8 cellular contexts compared by ENCODE assay signal in the genomic region with DNA sequence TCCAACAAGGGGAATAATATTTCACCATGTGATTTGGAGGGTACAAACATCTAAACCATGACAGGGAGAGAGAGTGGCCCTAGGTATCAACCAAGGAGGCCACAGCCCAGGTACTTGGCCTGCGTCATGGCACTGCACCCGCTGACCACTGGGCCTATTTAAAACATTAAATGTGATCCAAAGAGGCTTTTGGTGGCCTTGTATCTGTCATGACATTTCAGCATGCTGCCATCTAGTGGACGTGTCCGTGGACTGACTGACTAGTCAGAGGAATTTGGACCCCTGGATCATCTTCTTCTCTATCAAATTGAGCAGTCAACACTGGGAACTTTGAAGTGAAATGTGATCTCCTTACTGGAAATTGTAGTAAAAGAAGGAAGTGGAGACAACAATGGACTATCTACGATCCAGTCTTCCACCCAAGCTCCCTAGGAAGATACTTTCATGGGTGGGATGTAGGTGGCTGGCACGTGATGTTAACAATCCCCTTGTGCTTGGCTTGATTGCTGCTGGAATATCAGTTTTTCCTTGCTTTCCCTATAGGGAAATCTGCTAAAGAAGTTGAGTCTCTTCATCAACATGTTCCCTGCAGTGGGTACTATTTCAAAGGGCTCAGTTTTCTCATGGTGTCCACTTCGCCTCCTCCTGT. TPM values are rescaled to one million over a fixed set of nuclear protein-coding genes. Genes with fewer than 3 reads are reported as not detected.
A peak's percentile ranks its signal among the peaks of the same experiment; 100 is the strongest.
DNase-seq lines count a peak whose midpoint lies in the region; ATAC-seq and TF ChIP-seq lines count a peak whose summit lies in the region.

No MANE protein-coding gene starts in this region.

- no peak overlapping the region for H3K9ac ChIP-seq in OCI-LY1 (ENCODE audit: low read length)

- no peak for TF ChIP-seq POLR2A in body of pancreas (IDR thresholded peaks at IDR 0.05)
- no peak for TF ChIP-seq POLR2A in right lobe of liver (IDR thresholded peaks at IDR 0.05)
- no peak for TF ChIP-seq POLR2A in tibial nerve (IDR thresholded peaks at IDR 0.05)

- H3K36me3 ChIP-seq in OCI-LY1 (ENCODE audit: insufficient read depth, low read length) = no peaks in the 10 kb centered on the region
- no peaks in the 10 kb centered on the region for H3K36me3 ChIP-seq in body of pancreas (replicated peaks in 1 of 2; ENCODE audit: insufficient read depth in 1 of 2, low read depth in 2 of 2)
- no peaks in the 10 kb centered on the region for H3K36me3 ChIP-seq in right lobe of liver
- no peaks in the 10 kb centered on the region for H3K36me3 ChIP-seq in tibial nerve

- intact Hi-C loops in body of pancreas (cut with DNase I) (no loop called here), right lobe of liver (cut with DNase I) (no loop called here)

- no peak overlapping the region for H2AFZ ChIP-seq in OCI-LY1 (ENCODE audit: low read length)

- POLR2A ChIA-PET in GM10248 (lab: Yijun Ruan, JAX) = no interaction called here

- no peak overlapping the region for H3K4me3 ChIP-seq in OCI-LY1 (ENCODE audit: low read depth, low read length, poor library complexity, severe bottlenecking)
- H3K4me3 ChIP-seq in body of pancreas = no peak overlapping the region
- no peak overlapping the region for H3K4me3 ChIP-seq in right lobe of liver
- H3K4me3 ChIP-seq in tibial nerve = no peak overlapping the region

- CTCF ChIA-PET in GM10248 (lab: Yijun Ruan, JAX) = interaction anchor here (0.8 to 3.4 kb wide), 3 partner anchors 13 to 24 kb away, joined by 3 to 9 read pairs (median 6); a partner anchor contains a TSS

- no peak overlapping the region for H3K27ac ChIP-seq in OCI-LY1 (ENCODE audit: low read depth, low read length, poor library complexity, severe bottlenecking)
- H3K27ac ChIP-seq in body of pancreas = no peak overlapping the region
- H3K27ac ChIP-seq in right lobe of liver = no peak overlapping the region
- H3K27ac ChIP-seq in tibial nerve = no peak overlapping the region

- 35 to 37% methylated on average over 7 of the region's 7 CpGs for WGBS in body of pancreas, 2 donors
- WGBS in right lobe of liver (ENCODE audit: insufficient coverage, low coverage, low lambda C conversion rate, missing lambda C conversion rate) = 26% methylated on average over 6 of the region's 7 CpGs
- WGBS in tibial nerve, 2 donors = 51 to 55% methylated on average over 7 of the region's 7 CpGs

- H3K9me3 ChIP-seq in OCI-LY1 (ENCODE audit: low read length) (no peaks in the 10 kb centered on the region), body of pancreas (no peaks in the 10 kb centered on the region), right lobe of liver (no peaks in the 10 kb centered on the region), tibial nerve (no peaks in the 10 kb centered on the region)

- no peak overlapping the region for H3K4me2 ChIP-seq in OCI-LY1 (ENCODE audit: low read length)

- H3K27me3 ChIP-seq in OCI-LY1 (ENCODE audit: insufficient read depth, low read length) (no peaks in the 10 kb centered on the region; the same call in 1 of the 2 replicates), body of pancreas (no peaks in the 10 kb centered on the region), right lobe of liver (no peaks in the 10 kb centered on the region), tibial nerve (no peaks in the 10 kb centered on the region)

- DNase-seq in AG08395 (ENCODE audit: low spot score) = peak; percentile 55
- DNase-seq in GM10248 (ENCODE audit: extremely low spot score) = peak; percentile 47
- DNase-seq in body of pancreas = peak; percentile 23 to 60 (median 34)
- DNase-seq in right lobe of liver = peak in 2 of 3 donors; percentile 23 to 58
- DNase-seq in tibial nerve (ENCODE audit: low spot score in 2 of 2) = peak in 1 of 2 donors; percentile 58

- H3K9me2 ChIP-seq in OCI-LY1 (ENCODE audit: low read depth, low read length) = no peaks in the 10 kb centered on the region

- TF ChIP-seq CTCF in GM10248 (IDR thresholded peaks at IDR 0.05; ENCODE audit: control extremely low read depth, extremely low read depth, low read depth, missing control alignments) (peak; percentile 68), OCI-LY1 (IDR thresholded peaks at IDR 0.05; ENCODE audit: low read length) (peak; percentile 75), body of pancreas (IDR thresholded peaks at IDR 0.05) (peak in 6 of 7 experiments; percentile 14 to 44 (median 34)), right lobe of liver (IDR thresholded peaks at IDR 0.05) (peak; percentile 39 to 65 (median 56)), tibial nerve (IDR thresholded peaks at IDR 0.05) (peak in 3 of 5 experiments; percentile 18 to 36 (median 32))

- H3K4me1 ChIP-seq in OCI-LY1 (ENCODE audit: insufficient read depth, low read length, severe bottlenecking) (no peaks in the 10 kb centered on the region), body of pancreas (no peaks in the 10 kb centered on the region), right lobe of liver (no peaks in the 10 kb centered on the region), tibial nerve (peaks cover 0 to 5% (median 0%) of the 10 kb centered on the region in 4 donors)

- no peak for TF ChIP-seq EP300 in tibial nerve (IDR thresholded peaks at IDR 0.05)

- ATAC-seq in HG02981 (IDR thresholded peaks at IDR 0.05; ENCODE audit: unreplicated experiment) (peak; percentile 68), body of pancreas (no peak), right lobe of liver (peak; percentile 52 to 70 (median 61)), HG03460 (IDR thresholded peaks at IDR 0.05; ENCODE audit: unreplicated experiment) (no peak)

- H4K20me1 ChIP-seq in OCI-LY1 (ENCODE audit: insufficient read depth, low read length) = no peaks in the 10 kb centered on the region

- H3K79me2 ChIP-seq in OCI-LY1 (ENCODE audit: insufficient read depth, low read length) = no peaks in the 10 kb centered on the region

- no peaks in the 10 kb centered on the region for H3F3A ChIP-seq in OCI-LY1 (ENCODE audit: insufficient read depth, low read length)

RNA-seq across cellular contexts. Expression of a gene that starts 24.6 kb away (rescaled TPM):
- total RNA-seq in body of pancreas = under 1 TPM; 0.66 to 0.78 TPM
- under 1 TPM; 0.18 to 0.80 (median 0.36) TPM for total RNA-seq in right lobe of liver
- 1 to 10 TPM; 1.5 to 8.7 (median 4.3) TPM for total RNA-seq in tibial nerve

Comparison
In these comparisons a context has a peak if more than half of its experiments do, and no peak if none do; other contexts are left out.
1. ATAC-seq: peak in HG02981 (single experiment) and right lobe of liver (4 of 4); none in body of pancreas (single experiment) and HG03460 (single experiment).
2. Peak in every context shown above with its lines, with median percentiles within 50 percentile points of each other: CTCF ChIP-seq.